In the genomic region with DNA sequence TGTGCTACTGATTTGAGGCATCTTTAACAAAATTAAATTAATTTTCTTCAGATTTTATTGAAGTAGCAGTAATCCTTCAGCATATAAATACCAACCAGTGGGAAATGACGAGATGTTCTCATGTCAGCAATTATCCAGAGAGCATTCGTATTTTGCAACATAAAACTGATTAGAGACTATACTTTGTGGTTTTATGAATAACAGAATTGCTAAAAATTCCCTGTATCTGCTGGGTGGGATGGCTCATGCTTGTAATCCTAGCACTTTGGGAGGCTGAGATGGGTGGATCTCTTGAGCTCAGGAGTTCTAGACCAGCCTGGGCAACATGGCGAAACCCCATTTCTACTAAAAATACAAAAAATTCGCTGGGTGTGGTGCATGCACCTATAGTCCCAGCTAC, we compare ENCODE assay signal across 28 cellular contexts. TPM values are rescaled to one million over a fixed set of nuclear protein-coding genes. Genes with fewer than 3 reads are reported as not detected.
DNase-seq lines count a peak whose midpoint lies in the region; ATAC-seq lines count a peak whose summit lies in the region.
"Had no signal": no experiment of that assay in that cellular context is flagged by ENCODE, and none has a peak within 500 bp of the region (broad histone marks: within the 10 kb centered on the region; RNA-seq: fewer than 3 reads in every experiment).

No MANE protein-coding gene starts in this region.

- intact Hi-C loops in activated CD4-positive, alpha-beta memory T cell treated with anti-CD3 and anti-CD28 coated beads for 36 hours (cut with micrococcal nuclease): loop anchor here (5.0 kb wide), 1 partner anchor 669 kb away; a partner anchor contains a TSS

- ATAC-seq in CD4-positive, CD25-positive, alpha-beta regulatory T cell (ENCODE audit: low read depth in 2 of 2): no peak
- no peak for ATAC-seq in activated T-helper 17 cell treated with anti-CD3 and anti-CD28 coated beads, Interleukin-2, amount 50 U/mL, for 72 hours (replicated peaks)
- ATAC-seq in GM19467 (IDR thresholded peaks at IDR 0.05; ENCODE audit: unreplicated experiment): no peak
- ATAC-seq: naive thymus-derived CD8-positive, alpha-beta T cell had no signal

- H3K27ac ChIP-seq in CD4-positive, CD25-positive, alpha-beta regulatory T cell (ENCODE audit: insufficient read depth, low read length, poor library complexity, severe bottlenecking): no peak overlapping the region
- H3K27ac ChIP-seq in substantia nigra (ENCODE audit: low read depth, low read length, poor library complexity, severe bottlenecking): no peak overlapping the region
- H3K27ac ChIP-seq: breast epithelium, colonic mucosa, esophagus muscularis mucosa, right lobe of liver, stomach, transverse colon had no signal

- H3K9me3 Mint-ChIP-seq in activated CD4-positive, alpha-beta memory T cell treated with anti-CD3 and anti-CD28 coated beads for 36 hours: no peaks in the 10 kb centered on the region
- no peaks in the 10 kb centered on the region for H3K9me3 Mint-ChIP-seq in activated CD4-positive, alpha-beta memory T cell treated with anti-CD3 and anti-CD28 coated beads, Interleukin-2, amount 10 ng/mL, durations not matched to agents 7 days and 5 days
- no peaks in the 10 kb centered on the region for H3K9me3 Mint-ChIP-seq in CD4-positive, CD25-positive, alpha-beta regulatory T cell
- H3K9me3 Mint-ChIP-seq in activated T-helper 17 cell treated with anti-CD3 and anti-CD28 coated beads, Interleukin-2, amount 50 U/mL, for 72 hours: no peaks in the 10 kb centered on the region
- H3K9me3 Mint-ChIP-seq: naive thymus-derived CD8-positive, alpha-beta T cell had no signal

- no peak for DNase-seq in activated CD4-positive, alpha-beta memory T cell treated with anti-CD3 and anti-CD28 coated beads for 36 hours
- no peak for DNase-seq in activated CD4-positive, alpha-beta memory T cell treated with anti-CD3 and anti-CD28 coated beads, Interleukin-2, amount 10 ng/mL, durations not matched to agents 7 days and 5 days
- no peak for DNase-seq in CD4-positive, CD25-positive, alpha-beta regulatory T cell
- DNase-seq in iris pigment epithelial cell (ENCODE audit: low read depth): peak; percentile 81
- DNase-seq in kidney tubule cell (ENCODE audit: low spot score): no peak
- no peak for DNase-seq in substantia nigra (lab: John Stamatoyannopoulos, UW)
- DNase-seq: 8988T; activated CD4-positive, CD25-positive, alpha-beta regulatory T cell; BE2C; colonic mucosa; DND-41; GOT3; midbrain; MM.1S; naive thymus-derived CD8-positive, alpha-beta T cell; NCI-H1417; NCI-H2081; NCI-H446 treated with DMSO at 0.1 percent for 48 hours; posterior cingulate gyrus; right lobe of liver; SHP77; stomach; transverse colon had no signal

- no peaks in the 10 kb centered on the region for H3K27me3 Mint-ChIP-seq in activated CD4-positive, alpha-beta memory T cell treated with anti-CD3 and anti-CD28 coated beads for 36 hours
- H3K27me3 Mint-ChIP-seq in activated CD4-positive, alpha-beta memory T cell treated with anti-CD3 and anti-CD28 coated beads, Interleukin-2, amount 10 ng/mL, durations not matched to agents 7 days and 5 days: no peaks in the 10 kb centered on the region
- no peaks in the 10 kb centered on the region for H3K27me3 Mint-ChIP-seq in CD4-positive, CD25-positive, alpha-beta regulatory T cell
- H3K27me3 Mint-ChIP-seq in activated T-helper 17 cell treated with anti-CD3 and anti-CD28 coated beads, Interleukin-2, amount 50 U/mL, for 72 hours: no peaks in the 10 kb centered on the region
- H3K27me3 Mint-ChIP-seq: naive thymus-derived CD8-positive, alpha-beta T cell had no signal

- H3K9me3 ChIP-seq in CD4-positive, CD25-positive, alpha-beta regulatory T cell (ENCODE audit: control insufficient read depth in 2 of 2, low read length in 2 of 2): no peaks in the 10 kb centered on the region
- H3K9me3 ChIP-seq: BE2C, breast epithelium, colonic mucosa, esophagus muscularis mucosa, right lobe of liver, stomach, transverse colon had no signal

- POLR2A ChIA-PET in activated CD4-positive, alpha-beta memory T cell treated with anti-CD3 and anti-CD28 coated beads for 36 hours (lab: Charles Lee): interaction anchor here (1.5 kb wide), 1 partner anchor 17 kb away, joined by 3 read pairs; no protein-coding TSS in a partner anchor
- POLR2A ChIA-PET in activated CD4-positive, alpha-beta memory T cell treated with anti-CD3 and anti-CD28 coated beads, Interleukin-2, amount 10 ng/mL, durations not matched to agents 7 days and 5 days (lab: Charles Lee): interaction anchor here (1.2 kb wide), 1 partner anchor 25 kb away, joined by 3 read pairs; no protein-coding TSS in a partner anchor

- CTCF ChIA-PET in activated CD4-positive, alpha-beta memory T cell treated with anti-CD3 and anti-CD28 coated beads for 36 hours (lab: Charles Lee): interaction anchor here (0.6 to 2.6 kb wide), 3 partner anchors 11 to 330 kb away, joined by 3 to 7 read pairs (median 4); no protein-coding TSS in a partner anchor
- CTCF ChIA-PET in activated CD4-positive, alpha-beta memory T cell treated with anti-CD3 and anti-CD28 coated beads, Interleukin-2, amount 10 ng/mL, durations not matched to agents 7 days and 5 days (lab: Charles Lee): interaction anchor here (1.8 kb wide), 1 partner anchor 12 kb away, joined by 5 read pairs; no protein-coding TSS in a partner anchor

- H3K4me3 ChIP-seq in CD4-positive, CD25-positive, alpha-beta regulatory T cell (ENCODE audit: low read depth, low read length): no peak overlapping the region
- H3K4me3 ChIP-seq: breast epithelium, colonic mucosa, esophagus muscularis mucosa, K562, right lobe of liver, stomach, transverse colon had no signal

- H3K27ac Mint-ChIP-seq in activated CD4-positive, alpha-beta memory T cell treated with anti-CD3 and anti-CD28 coated beads for 36 hours: peak overlapping the region; percentile 72
- H3K27ac Mint-ChIP-seq in activated CD4-positive, alpha-beta memory T cell treated with anti-CD3 and anti-CD28 coated beads, Interleukin-2, amount 10 ng/mL, durations not matched to agents 7 days and 5 days: no peak overlapping the region
- peak overlapping the region in 2 of 3 donors; percentile 47 to 55 for H3K27ac Mint-ChIP-seq in CD4-positive, CD25-positive, alpha-beta regulatory T cell
- no peak overlapping the region for H3K27ac Mint-ChIP-seq in activated T-helper 17 cell treated with anti-CD3 and anti-CD28 coated beads, Interleukin-2, amount 50 U/mL, for 72 hours

- H3K4me1 Mint-ChIP-seq in activated CD4-positive, alpha-beta memory T cell treated with anti-CD3 and anti-CD28 coated beads for 36 hours (ENCODE audit: low read depth): peaks cover 31% of the 10 kb centered on the region
- H3K4me1 Mint-ChIP-seq in activated CD4-positive, alpha-beta memory T cell treated with anti-CD3 and anti-CD28 coated beads, Interleukin-2, amount 10 ng/mL, durations not matched to agents 7 days and 5 days: peaks cover 18% of the 10 kb centered on the region
- peaks cover 2 to 23% (median 11%) of the 10 kb centered on the region in 4 donors for H3K4me1 Mint-ChIP-seq in CD4-positive, CD25-positive, alpha-beta regulatory T cell
- H3K4me1 Mint-ChIP-seq in activated T-helper 17 cell treated with anti-CD3 and anti-CD28 coated beads, Interleukin-2, amount 50 U/mL, for 72 hours: peaks cover 11% of the 10 kb centered on the region

- H3K4me3 Mint-ChIP-seq in activated CD4-positive, alpha-beta memory T cell treated with anti-CD3 and anti-CD28 coated beads for 36 hours: no peak overlapping the region
- no peak overlapping the region for H3K4me3 Mint-ChIP-seq in activated CD4-positive, alpha-beta memory T cell treated with anti-CD3 and anti-CD28 coated beads, Interleukin-2, amount 10 ng/mL, durations not matched to agents 7 days and 5 days
- no peak overlapping the region for H3K4me3 Mint-ChIP-seq in CD4-positive, CD25-positive, alpha-beta regulatory T cell
- peak overlapping the region; percentile 54 for H3K4me3 Mint-ChIP-seq in activated T-helper 17 cell treated with anti-CD3 and anti-CD28 coated beads, Interleukin-2, amount 50 U/mL, for 72 hours
- H3K4me3 Mint-ChIP-seq: naive thymus-derived CD8-positive, alpha-beta T cell had no signal

- peaks cover 25% of the 10 kb centered on the region for H3K36me3 ChIP-seq in CD4-positive, CD25-positive, alpha-beta regulatory T cell (ENCODE audit: control insufficient read depth, insufficient read depth, low read length)
- H3K36me3 ChIP-seq: breast epithelium, colonic mucosa, right lobe of liver had no signal

- peaks cover 22% of the 10 kb centered on the region for H3K36me3 Mint-ChIP-seq in activated CD4-positive, alpha-beta memory T cell treated with anti-CD3 and anti-CD28 coated beads for 36 hours
- peaks cover 38% of the 10 kb centered on the region for H3K36me3 Mint-ChIP-seq in activated CD4-positive, alpha-beta memory T cell treated with anti-CD3 and anti-CD28 coated beads, Interleukin-2, amount 10 ng/mL, durations not matched to agents 7 days and 5 days (ENCODE audit: low read depth)
- peaks cover 20% of the 10 kb centered on the region for H3K36me3 Mint-ChIP-seq in CD4-positive, CD25-positive, alpha-beta regulatory T cell
- H3K36me3 Mint-ChIP-seq in activated T-helper 17 cell treated with anti-CD3 and anti-CD28 coated beads, Interleukin-2, amount 50 U/mL, for 72 hours (ENCODE audit: low read depth): peaks cover 82% of the 10 kb centered on the region

- no peaks in the 10 kb centered on the region for H3K4me1 ChIP-seq in CD4-positive, CD25-positive, alpha-beta regulatory T cell (ENCODE audit: control insufficient read depth, insufficient read depth, low read length, poor library complexity, severe bottlenecking)
- H3K4me1 ChIP-seq: BE2C, breast epithelium, colonic mucosa, esophagus muscularis mucosa, transverse colon had no signal

- H3K27me3 ChIP-seq in CD4-positive, CD25-positive, alpha-beta regulatory T cell (ENCODE audit: control insufficient read depth, insufficient read depth, low read length): no peaks in the 10 kb centered on the region
- H3K27me3 ChIP-seq: BE2C, breast epithelium, colonic mucosa, esophagus muscularis mucosa, right lobe of liver, stomach, transverse colon had no signal

RNA-seq across cellular contexts. Expression of a gene that starts 56.9 kb away (rescaled TPM):
- total RNA-seq in activated CD4-positive, alpha-beta memory T cell treated with anti-CD3 and anti-CD28 coated beads for 36 hours: 10 to 100 TPM; 39.4 to 42.8 TPM
- 10 to 100 TPM; 38.5 to 42.2 TPM for total RNA-seq in activated CD4-positive, alpha-beta memory T cell treated with anti-CD3 and anti-CD28 coated beads, Interleukin-2, amount 10 ng/mL, durations not matched to agents 7 days and 5 days
- total RNA-seq in CD4-positive, CD25-positive, alpha-beta regulatory T cell: 33.1 TPM
- 10 to 100 TPM; 31.5 to 50.1 (median 38.8) TPM for polyA plus RNA-seq in CD4-positive, CD25-positive, alpha-beta regulatory T cell
- total RNA-seq in activated T-helper 17 cell treated with anti-CD3 and anti-CD28 coated beads, Interleukin-2, amount 50 U/mL, for 72 hours: 10 to 100 TPM; 31.2 to 45.9 TPM

Comparison
In these comparisons a context has a peak if more than half of its experiments do, and no peak if none do; other contexts are left out.
1. H3K27ac Mint-ChIP-seq: peak in activated CD4-positive, alpha-beta memory T cell treated with anti-CD3 and anti-CD28 coated beads for 36 hours (single experiment) and CD4-positive, CD25-positive, alpha-beta regulatory T cell (2 of 3); none in activated CD4-positive, alpha-beta memory T cell treated with anti-CD3 and anti-CD28 coated beads, Interleukin-2, amount 10 ng/mL, durations not matched to agents 7 days and 5 days (single experiment) and activated T-helper 17 cell treated with anti-CD3 and anti-CD28 coated beads, Interleukin-2, amount 50 U/mL, for 72 hours (single experiment).